In the genomic region with DNA sequence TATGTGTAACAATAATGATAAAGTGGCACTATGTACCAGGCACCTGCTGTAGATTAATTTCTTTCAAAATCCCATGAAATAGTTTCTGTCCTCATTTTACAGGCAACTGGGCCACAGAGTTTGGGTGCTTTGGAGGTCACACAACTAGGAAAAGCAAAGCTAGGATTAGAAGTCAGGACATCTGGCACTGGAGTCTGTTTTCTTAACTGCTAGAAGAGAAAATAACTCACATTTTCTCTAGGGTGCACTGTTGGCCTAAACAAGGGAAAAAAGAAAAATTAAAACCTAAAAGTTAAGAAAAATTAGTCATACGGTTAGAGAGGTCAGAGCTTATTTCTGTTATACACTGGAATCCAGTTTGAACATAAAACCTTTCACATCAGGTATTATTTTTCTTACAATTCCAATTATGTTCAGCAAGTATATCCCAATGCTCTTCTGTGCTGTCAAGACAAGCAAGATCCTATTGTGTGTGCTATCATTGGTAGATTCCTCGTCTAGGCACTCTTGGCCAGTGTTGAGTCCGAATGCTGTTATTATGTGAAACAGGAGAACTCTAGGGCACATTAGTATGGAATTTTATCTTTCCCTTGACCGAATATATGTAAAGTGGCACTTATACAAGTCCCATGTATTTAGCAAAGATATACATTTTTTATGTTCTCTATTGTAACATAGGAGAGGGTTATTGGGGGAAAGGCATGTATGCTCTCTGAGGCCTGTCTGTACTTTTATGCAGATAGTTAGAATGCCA, we compare ENCODE assay signal across 9 cellular contexts. TPM values are rescaled to one million over a fixed set of nuclear protein-coding genes. Genes with fewer than 3 reads are reported as not detected.
DNase-seq lines count a peak whose midpoint lies in the region; ATAC-seq and TF ChIP-seq lines count a peak whose summit lies in the region.
"Had no signal": no experiment of that assay in that cellular context is flagged by ENCODE, and none has a peak within 500 bp of the region (broad histone marks: within the 10 kb centered on the region; RNA-seq: fewer than 3 reads in every experiment).

No MANE protein-coding gene starts in this region.

- no peaks in the 10 kb centered on the region for H3K36me3 Mint-ChIP-seq in glutamatergic neuron (ENCODE audit: unreplicated experiment)

- H3K27ac ChIP-seq in SK-N-SH (ENCODE audit: low read depth in 2 of 2, low read length in 1 of 2), result peak overlapping the region; percentile 28 to 86; a peak in 3 of 4 replicates

- H4K20me1 ChIP-seq in SK-N-SH (ENCODE audit: insufficient read depth), result no peaks in the 10 kb centered on the region

- TF ChIP-seq RAD21 in SK-N-SH (IDR thresholded peaks at IDR 0.05; ENCODE audit: low read length), result peak; percentile 36

- peaks cover 12% of the 10 kb centered on the region; the same call in 1 of the 2 replicates for H3K79me2 ChIP-seq in SK-N-SH (ENCODE audit: insufficient read depth)

- no peaks in the 10 kb centered on the region for H3K9me2 ChIP-seq in SK-N-SH

- WGBS in SK-N-SH (ENCODE audit: low lambda C conversion rate), result 93% methylated on average over 4 of the region's 4 CpGs

- no peak for ATAC-seq in HG02970 (IDR thresholded peaks at IDR 0.05; ENCODE audit: low FRiP score, unreplicated experiment)

- peak overlapping the region; percentile 96 for H2AFZ ChIP-seq in SK-N-SH (ENCODE audit: low read depth)

- peaks cover 22 to 27% of the 10 kb centered on the region in 2 experiments for H3K36me3 ChIP-seq in SK-N-SH (replicated peaks in 1 of 2; ENCODE audit: control insufficient read depth in 1 of 2, insufficient read depth in 2 of 2, low read length in 1 of 2)

- CTCF ChIA-PET in SK-N-SH (lab: Yijun Ruan, JAX), result interaction anchor here (0.9 to 4.5 kb wide), 6 partner anchors 14 to 606 kb away, joined by 3 to 26 read pairs (median 9); partner anchors contain the start of genes ANKAR and ASNSD1

- peak; percentile 21 for TF ChIP-seq CTCF in AG10803 (conservative IDR thresholded peaks at IDR 0.05; ENCODE audit: low read length)
- TF ChIP-seq CTCF in GM12865 (IDR thresholded peaks at IDR 0.05; ENCODE audit: insufficient read depth, low read depth, low read length, missing control alignments), result no peak
- peak; percentile 33 for TF ChIP-seq CTCF in SK-N-SH (IDR thresholded peaks at IDR 0.05)
- no peak for TF ChIP-seq CTCF in glutamatergic neuron (IDR thresholded peaks at IDR 0.05; ENCODE audit: partially characterized antibody, unreplicated experiment)

- H3F3A ChIP-seq in SK-N-SH (replicated peaks; ENCODE audit: insufficient read depth), result peaks cover 22% of the 10 kb centered on the region

- peaks cover 8 to 13% of the 10 kb centered on the region in 2 experiments; a peak in 2 of 4 replicates for H3K4me1 ChIP-seq in SK-N-SH (ENCODE audit: control insufficient read depth in 1 of 2, insufficient read depth in 2 of 2, low read depth in 1 of 2, low read length in 1 of 2)

- H3K27ac Mint-ChIP-seq in glutamatergic neuron (ENCODE audit: unreplicated experiment), result no peak overlapping the region

- peaks cover 5% of the 10 kb centered on the region for H3K9me3 Mint-ChIP-seq in glutamatergic neuron (ENCODE audit: unreplicated experiment)

- TF ChIP-seq EP300 in SK-N-SH (IDR thresholded peaks at IDR 0.05; ENCODE audit: borderline replicate concordance in 1 of 2, low read depth in 1 of 2, low read length in 1 of 2), result no peak

- DNase-seq in AG10803 (ENCODE audit: low read depth), result peak; percentile 29
- peak; percentile 5 for DNase-seq in GM12865 (ENCODE audit: low read depth)
- DNase-seq in SK-N-SH, result no peak
- DNase-seq in glutamatergic neuron, result no peak
- no peak for DNase-seq in AG08396 (ENCODE audit: low spot score)
- no peak for DNase-seq in stimulated activated CD4-positive, alpha-beta T cell treated with anti-CD3 and anti-CD28 coated beads, Interleukin-1b, Interleukin-23, amount 100 ng/mL, for 48 hours
- no peak for DNase-seq in stimulated activated CD4-positive, alpha-beta T cell treated with anti-CD3 and anti-CD28 coated beads, Interleukin-4, amount 100 ng/mL, for 4 hours
- DNase-seq: gastrocnemius medialis had no signal

- no peaks in the 10 kb centered on the region for H3K27me3 Mint-ChIP-seq in glutamatergic neuron (ENCODE audit: unreplicated experiment)

- H3K9me3 ChIP-seq in SK-N-SH, result no peaks in the 10 kb centered on the region
- H3K9me3 ChIP-seq: gastrocnemius medialis had no signal

- POLR2A ChIA-PET in SK-N-SH (lab: Yijun Ruan, JAX), result interaction anchor here (2.9 kb wide), 1 partner anchor 20 kb away, joined by 31 read pairs; the partner anchor contains the start of genes ORMDL1 and PMS1

- no peaks in the 10 kb centered on the region for H3K27me3 ChIP-seq in SK-N-SH (ENCODE audit: insufficient read depth)
- H3K27me3 ChIP-seq: gastrocnemius medialis had no signal

- peak overlapping the region; percentile 46 for H3K4me3 Mint-ChIP-seq in glutamatergic neuron (ENCODE audit: unreplicated experiment)

- H3K4me3 ChIP-seq in AG10803 (ENCODE audit: low read length) (no peak overlapping the region), GM12865 (ENCODE audit: low read depth, low read length) (peak overlapping the region; percentile 100), SK-N-SH (ENCODE audit: low read depth in 2 of 2, low read length in 1 of 2) (no peak overlapping the region; a peak in 1 of 4 replicates)

- no peaks in the 10 kb centered on the region for H3K4me1 Mint-ChIP-seq in glutamatergic neuron (ENCODE audit: low read depth, unreplicated experiment)

- H3K9ac ChIP-seq in SK-N-SH, result peak overlapping the region; percentile 88; the same call in 1 of the 2 replicates

- peak overlapping the region; percentile 90 for H3K4me2 ChIP-seq in SK-N-SH

TF ChIP-seq in SK-N-SH, 30 proteins besides CTCF, POLR2A, EP300 and RAD21 (continues in another document):
- TF ChIP-seq REST (IDR thresholded peaks at IDR 0.05; ENCODE audit: low read depth, low read length) (no peak), ZBTB33 (IDR thresholded peaks at IDR 0.05; ENCODE audit: borderline replicate concordance, low read depth) (no peak), FOXM1 (IDR thresholded peaks at IDR 0.05; ENCODE audit: low read depth) (no peak), IRF3 (IDR thresholded peaks at IDR 0.05; ENCODE audit: low read depth, low read length) (no peak)

RNA-seq across cellular contexts. Expression of gene OSGEPL1, which starts 1.5 kb away (rescaled TPM):
- polyA plus RNA-seq in SK-N-SH (2012; rRNA removed), result 5.8 and 8.3 TPM in 2 replicates
- 8.5 and 8.6 TPM in 2 replicates for polyA plus RNA-seq in SK-N-SH (2012; cell fraction: cytosol; rRNA removed)
- polyA plus RNA-seq in SK-N-SH (2012; cell fraction: nucleus; rRNA removed), result 6.3 and 12.0 TPM in 2 replicates
- total RNA-seq in glutamatergic neuron (ENCODE audit: unreplicated experiment), result 12.5 TPM

RNA-seq across cellular contexts. Expression of gene ORMDL1, which starts 20.1 kb away (rescaled TPM):
- polyA plus RNA-seq in SK-N-SH (2012; rRNA removed), result 99.2 and 196 TPM in 2 replicates
- polyA plus RNA-seq in SK-N-SH (2012; cell fraction: cytosol; rRNA removed), result 68.2 and 71.1 TPM in 2 replicates
- polyA plus RNA-seq in SK-N-SH (2012; cell fraction: nucleus; rRNA removed), result 227 and 771 TPM in 2 replicates
- total RNA-seq in glutamatergic neuron (ENCODE audit: unreplicated experiment), result 55.1 TPM

RNA-seq across cellular contexts. Expression of gene PMS1, which starts 20.2 kb away (rescaled TPM):
- 7.7 and 9.6 TPM in 2 replicates for polyA plus RNA-seq in SK-N-SH (2012; rRNA removed)
- 9.5 and 11.5 TPM in 2 replicates for polyA plus RNA-seq in SK-N-SH (2012; cell fraction: cytosol; rRNA removed)
- polyA plus RNA-seq in SK-N-SH (2012; cell fraction: nucleus; rRNA removed), result 10.9 and 20.1 TPM in 2 replicates
- 45.0 TPM for total RNA-seq in glutamatergic neuron (ENCODE audit: unreplicated experiment)

Comparison
In these comparisons a context has a peak if more than half of its experiments do, and no peak if none do; other contexts are left out.
1. DNase-seq: peak in AG10803 (single experiment) and GM12865 (single experiment); none in SK-N-SH (single experiment), glutamatergic neuron (single experiment), AG08396 (single experiment), stimulated activated CD4-positive, alpha-beta T cell treated with anti-CD3 and anti-CD28 coated beads, Interleukin-1b, Interleukin-23, amount 100 ng/mL, for 48 hours (single experiment) and stimulated activated CD4-positive, alpha-beta T cell treated with anti-CD3 and anti-CD28 coated beads, Interleukin-4, amount 100 ng/mL, for 4 hours (0 of 2).
2. CTCF ChIP-seq: peak in AG10803 (single experiment) and SK-N-SH (single experiment); none in GM12865 (single experiment) and glutamatergic neuron (single experiment).